Comparison of ENCODE assay signal across 14 cellular contexts in genomic region chr3:86937306-86937791, GRCh38. TPM values are rescaled to one million over a fixed set of nuclear protein-coding genes. Genes with fewer than 3 reads are reported as not detected.
DNase-seq lines count a peak whose midpoint lies in the region; ATAC-seq, FAIRE-seq and TF ChIP-seq lines count a peak whose summit lies in the region.
"Had no signal": no experiment of that assay in that cellular context is flagged by ENCODE, and none has a peak within 500 bp of the region (broad histone marks: within the 10 kb centered on the region; RNA-seq: fewer than 3 reads in every experiment).

No MANE protein-coding gene starts in this region.

- H3K27ac ChIP-seq in astrocyte (ENCODE audit: low read depth, low read length), result peak overlapping the region; percentile 44
- peak overlapping the region in 6 of 10 donors; percentile 7 to 36 (median 20) for H3K27ac ChIP-seq in heart right ventricle
- H3K27ac ChIP-seq: SK-N-MC had no signal

- no peaks in the 10 kb centered on the region for H4K20me1 ChIP-seq in astrocyte (ENCODE audit: insufficient read depth, low read length)

- WGBS in heart right ventricle, 2 donors, result 50 to 55% methylated on average over 6 of the region's 6 CpGs

- H3K27me3 ChIP-seq in astrocyte (ENCODE audit: insufficient read depth, low read length) (no peaks in the 10 kb centered on the region), heart right ventricle (no peaks in the 10 kb centered on the region)

- no peak for FAIRE-seq in astrocyte (lab: Jason Lieb, UNC)

- H3K9ac ChIP-seq in astrocyte (ENCODE audit: low read length), result no peak overlapping the region

- intact Hi-C loops in heart right ventricle (cut with DNase I), result no loop called here

- H3K36me3 Mint-ChIP-seq in astrocyte (ENCODE audit: low read depth, unreplicated experiment) (peaks cover 10% of the 10 kb centered on the region), osteocyte (ENCODE audit: unreplicated experiment) (peaks cover 36% of the 10 kb centered on the region)
- H3K36me3 Mint-ChIP-seq in activated T-cell treated with anti-CD3 and anti-CD28 coated beads, Interleukin-2, amount 50 U/mL, for 24 hours (ENCODE audit: low read depth), result no peaks in the 10 kb centered on the region

- H3K9me3 ChIP-seq in astrocyte (ENCODE audit: insufficient read depth, low read depth, low read length) (no peaks in the 10 kb centered on the region), heart right ventricle (no peaks in the 10 kb centered on the region)
- H3K9me3 ChIP-seq: BE2C had no signal

- H2AFZ ChIP-seq in astrocyte (ENCODE audit: low read depth, low read length), result no peak overlapping the region

- H3K4me2 ChIP-seq in astrocyte (ENCODE audit: low read length), result no peak overlapping the region

- H3K4me1 Mint-ChIP-seq in astrocyte (ENCODE audit: low read depth, unreplicated experiment) (peaks cover 27% of the 10 kb centered on the region), osteocyte (ENCODE audit: unreplicated experiment) (peaks cover 87% of the 10 kb centered on the region)
- H3K4me1 Mint-ChIP-seq in activated T-cell treated with anti-CD3 and anti-CD28 coated beads, Interleukin-2, amount 50 U/mL, for 24 hours (ENCODE audit: low read depth), result no peaks in the 10 kb centered on the region

- no peaks in the 10 kb centered on the region for H3K9me3 Mint-ChIP-seq in astrocyte (ENCODE audit: unreplicated experiment)
- peaks cover 6% of the 10 kb centered on the region for H3K9me3 Mint-ChIP-seq in osteocyte (ENCODE audit: unreplicated experiment)
- H3K9me3 Mint-ChIP-seq in activated T-cell treated with anti-CD3 and anti-CD28 coated beads, Interleukin-2, amount 50 U/mL, for 24 hours, result peaks cover 6% of the 10 kb centered on the region

- peaks cover 5% of the 10 kb centered on the region for H3K4me1 ChIP-seq in astrocyte (ENCODE audit: insufficient read depth, low read length)
- peaks cover 0 to 6% (median 0%) of the 10 kb centered on the region in 9 donors for H3K4me1 ChIP-seq in heart right ventricle
- H3K4me1 ChIP-seq: BE2C had no signal

- H3K79me2 ChIP-seq in astrocyte (ENCODE audit: insufficient read depth, low read length), result no peaks in the 10 kb centered on the region

- H3K4me3 Mint-ChIP-seq in astrocyte (ENCODE audit: unreplicated experiment) (no peak overlapping the region), osteocyte (ENCODE audit: unreplicated experiment) (peak overlapping the region; percentile 27)
- no peak overlapping the region for H3K4me3 Mint-ChIP-seq in activated T-cell treated with anti-CD3 and anti-CD28 coated beads, Interleukin-2, amount 50 U/mL, for 24 hours

- TF ChIP-seq CTCF in AG10803 (conservative IDR thresholded peaks at IDR 0.05; ENCODE audit: low read length) (no peak), astrocyte (IDR thresholded peaks at IDR 0.05; ENCODE audit: insufficient read depth, low read depth, low read length) (no peak), heart right ventricle (IDR thresholded peaks at IDR 0.05) (no peak), osteocyte (IDR thresholded peaks at IDR 0.05) (no peak)

- H3K27ac Mint-ChIP-seq in astrocyte (ENCODE audit: unreplicated experiment), result peak overlapping the region; percentile 88
- peak overlapping the region; percentile 90 for H3K27ac Mint-ChIP-seq in osteocyte (ENCODE audit: unreplicated experiment)
- no peak overlapping the region for H3K27ac Mint-ChIP-seq in activated T-cell treated with anti-CD3 and anti-CD28 coated beads, Interleukin-2, amount 50 U/mL, for 24 hours

- H3K4me3 ChIP-seq in AG10803 (ENCODE audit: low read length), result no peak overlapping the region
- no peak overlapping the region for H3K4me3 ChIP-seq in astrocyte (ENCODE audit: insufficient read depth, low read depth, low read length)
- H3K4me3 ChIP-seq in heart right ventricle, result no peak overlapping the region
- H3K4me3 ChIP-seq: SK-N-MC had no signal

- H3K36me3 ChIP-seq in astrocyte (ENCODE audit: insufficient read depth, low read length) (peaks cover 7% of the 10 kb centered on the region), heart right ventricle (no peaks in the 10 kb centered on the region)
- H3K36me3 ChIP-seq: BE2C had no signal

- peak; percentile 47 to 96 (median 92) for ATAC-seq in heart right ventricle

- H3K27me3 Mint-ChIP-seq in astrocyte (ENCODE audit: low read depth, unreplicated experiment) (no peaks in the 10 kb centered on the region), osteocyte (ENCODE audit: unreplicated experiment) (no peaks in the 10 kb centered on the region)
- no peaks in the 10 kb centered on the region for H3K27me3 Mint-ChIP-seq in activated T-cell treated with anti-CD3 and anti-CD28 coated beads, Interleukin-2, amount 50 U/mL, for 24 hours

- peak; percentile 99 for DNase-seq in AG10803 (ENCODE audit: low read depth)
- DNase-seq in astrocyte (ENCODE audit: low read depth), result peak; percentile 92
- DNase-seq in heart right ventricle, result peak in 1 of 2 donors; percentile 47
- no peak for DNase-seq in osteocyte (ENCODE audit: extremely low spot score, unreplicated experiment)
- no peak for DNase-seq in germinal center (ENCODE audit: low spot score)
- no peak for DNase-seq in activated T-cell treated with anti-CD3 and anti-CD28 coated beads, Interleukin-2, amount 50 U/mL, for 24 hours
- no peak for DNase-seq in cerebellum (ENCODE audit: low spot score)
- no peak for DNase-seq in SK-N-DZ (ENCODE audit: low spot score)
- DNase-seq: activated CD4-positive, alpha-beta T cell treated with anti-CD3 and anti-CD28 coated beads, Interleukin-2, amount 50 U/mL, for 1 hour; activated naive CD4-positive, alpha-beta T cell treated with Interleukin-2 at 50 U/mL for 16 hours; BE2C; GF-D8; GOT3 had no signal

RNA-seq across cellular contexts. Expression of gene VGLL3, which starts 53.6 kb away (rescaled TPM):
- total RNA-seq in astrocyte (53.8 and 63.7 TPM in 2 replicates), heart right ventricle (10 to 100 TPM in 1 of 10 donors, 1 to 10 TPM in 9; 1.3 to 15.3 (median 4.2) TPM), osteocyte (528 and 587 TPM in 2 replicates), cerebellum (2.5 TPM)
- 1 to 10 TPM; 1.0 to 1.3 TPM for polyA plus RNA-seq in heart right ventricle
- 0.15 and 0.36 TPM in 2 replicates for polyA plus RNA-seq in SK-N-DZ (2014; cell fraction: cytosol; rRNA removed)
- polyA plus RNA-seq in SK-N-DZ (2014; cell fraction: nucleus; rRNA removed), result 0.16 and 0.19 TPM in 2 replicates

Comparison
In these comparisons a context has a peak if more than half of its experiments do, and no peak if none do; other contexts are left out.
1. DNase-seq: peak in AG10803 (single experiment) and astrocyte (single experiment); none in osteocyte (single experiment), germinal center (single experiment), activated T-cell treated with anti-CD3 and anti-CD28 coated beads, Interleukin-2, amount 50 U/mL, for 24 hours (single experiment), cerebellum (single experiment) and SK-N-DZ (single experiment).